In genomic region chr20:8305449-8305978, GRCh38 we compare ENCODE assay signal across 1 cellular context.
A peak's percentile ranks its signal among the peaks of the same experiment; 100 is the strongest.
TF ChIP-seq lines count a peak whose summit lies in the region.

No MANE protein-coding gene starts in this region.

TF ChIP-seq in HepG2, 621 proteins besides CTCF, POLR2A, EP300 and RAD21 (continued from another document):
- TF ChIP-seq ZBTB10 (CRISPR knock-in tag; IDR thresholded peaks at IDR 0.05; ENCODE audit: borderline replicate concordance) (no peak), BHLHE40 (IDR thresholded peaks at IDR 0.05; ENCODE audit: low read length) (peak; percentile 49; the same call in 1 of the 2 replicates), BATF2 (CRISPR knock-in tag; IDR thresholded peaks at IDR 0.05) (no peak), ZNF354B (CRISPR knock-in tag; IDR thresholded peaks at IDR 0.05) (no peak), NCOA1 (CRISPR knock-in tag; IDR thresholded peaks at IDR 0.05) (no peak), HIC2 (CRISPR knock-in tag; IDR thresholded peaks at IDR 0.05; ENCODE audit: low read depth) (no peak), CAMTA2 (CRISPR knock-in tag; IDR thresholded peaks at IDR 0.05; ENCODE audit: borderline replicate concordance) (no peak), HOXA5 (CRISPR knock-in tag; IDR thresholded peaks at IDR 0.05) (no peak), ZNF34 (CRISPR knock-in tag; IDR thresholded peaks at IDR 0.05; ENCODE audit: borderline replicate concordance) (no peak), HNRNPL (IDR thresholded peaks at IDR 0.05; ENCODE audit: low read depth, low read length) (no peak), ZBTB33 (CRISPR knock-in tag; IDR thresholded peaks at IDR 0.05) (peak; percentile 39; the same call in 1 of the 2 replicates)
